ENCODE assay signal across 8 cellular contexts in genomic region chr3:157436583-157437300, GRCh38. TPM values are rescaled to one million over a fixed set of nuclear protein-coding genes. Genes with fewer than 3 reads are reported as not detected.
DNase-seq lines count a peak whose midpoint lies in the region; ATAC-seq and TF ChIP-seq lines count a peak whose summit lies in the region.

TSS of gene PTX3 (plus strand) at chr3:157436850. CDS start at chr3:157436934, 84 bp downstream.

- H3K27ac ChIP-seq in transverse colon, result peak within 1 kb of the TSS; percentile 32 to 71 (median 58)

- WGBS in transverse colon (ENCODE audit: low coverage in 1 of 2), 2 donors, result 16 to 25% methylated on average over 8 to 17 of the region's 17 CpGs

- H3K9me3 Mint-ChIP-seq in activated CD4-positive, alpha-beta T cell treated with anti-CD3 and anti-CD28 coated beads, Interleukin-2, amount 10 ng/mL, durations not matched to agents 7 days and 5 days, result no peaks in the 10 kb centered on the region

- peak; percentile 14 for TF ChIP-seq POLR2A in transverse colon (IDR thresholded peaks at IDR 0.05)

- peaks cover 54% of the 10 kb centered on the region for H3K27me3 Mint-ChIP-seq in activated CD4-positive, alpha-beta T cell treated with anti-CD3 and anti-CD28 coated beads, Interleukin-2, amount 10 ng/mL, durations not matched to agents 7 days and 5 days

- POLR2A ChIA-PET in activated CD4-positive, alpha-beta T cell treated with anti-CD3 and anti-CD28 coated beads, Interleukin-2, amount 10 ng/mL, durations not matched to agents 7 days and 5 days (lab: Charles Lee), result interaction anchor here (0.6 kb wide), 1 partner anchor 197 kb away, joined by 4 read pairs; no protein-coding TSS in a partner anchor

- CTCF ChIA-PET in activated CD4-positive, alpha-beta T cell treated with anti-CD3 and anti-CD28 coated beads, Interleukin-2, amount 10 ng/mL, durations not matched to agents 7 days and 5 days (lab: Charles Lee), result no interaction called here

- no peaks in the 10 kb centered on the region for H3K36me3 ChIP-seq in transverse colon

- no peak for TF ChIP-seq CTCF in transverse colon (IDR thresholded peaks at IDR 0.05)

- H3K4me1 Mint-ChIP-seq in activated CD4-positive, alpha-beta T cell treated with anti-CD3 and anti-CD28 coated beads, Interleukin-2, amount 10 ng/mL, durations not matched to agents 7 days and 5 days, result peaks cover 11% of the 10 kb centered on the region

- TF ChIP-seq EP300 in transverse colon (IDR thresholded peaks at IDR 0.05; ENCODE audit: low read depth), result no peak

- in situ Hi-C loops in endometrial microvascular endothelial cells (cut with HindIII; ENCODE audit: inconsistent ontology term, low pct_unique_long_range_greater_than_20kb, low sequenced_read_pairs) (loop anchor here (10.0 kb wide), 1 partner anchor 58 kb away; no protein-coding TSS in a partner anchor), transverse colon (cut with MboI; ENCODE audit: low pct_ligation_motif_present in 1 of 4, low pct_unique_long_range_greater_than_20kb in 1 of 4, low sequenced_read_pairs in 3 of 4) (no loop called here)

- H3K9me3 ChIP-seq in mononuclear cell (ENCODE audit: low read depth, low read length) (no peaks in the 10 kb centered on the region), transverse colon (no peaks in the 10 kb centered on the region)

- H3K27me3 ChIP-seq in mononuclear cell (ENCODE audit: insufficient read depth, low read length) (peaks cover 16% of the 10 kb centered on the region), transverse colon (peaks cover 37% of the 10 kb centered on the region)

- H3K27ac Mint-ChIP-seq in activated CD4-positive, alpha-beta T cell treated with anti-CD3 and anti-CD28 coated beads, Interleukin-2, amount 10 ng/mL, durations not matched to agents 7 days and 5 days, result no peak within 1 kb of the TSS

- H3K4me1 ChIP-seq in mononuclear cell (ENCODE audit: insufficient read depth, low read length) (peaks cover 21% of the 10 kb centered on the region), transverse colon (peaks cover 0 to 13% (median 3%) of the 10 kb centered on the region in 4 donors)

- no peak for ATAC-seq in GM18502 (IDR thresholded peaks at IDR 0.05; ENCODE audit: poor library complexity, unreplicated experiment)

- H3K4me3 Mint-ChIP-seq in activated CD4-positive, alpha-beta T cell treated with anti-CD3 and anti-CD28 coated beads, Interleukin-2, amount 10 ng/mL, durations not matched to agents 7 days and 5 days, result peak within 1 kb of the TSS; percentile 47

- intact Hi-C loops in transverse colon (cut with DNase I; ENCODE audit: low total_unique reads), result no loop called here

- DNase-seq in activated CD4-positive, alpha-beta T cell treated with anti-CD3 and anti-CD28 coated beads, Interleukin-2, amount 10 ng/mL, durations not matched to agents 7 days and 5 days, result no peak
- no peak for DNase-seq in activated CD4-positive, alpha-beta T cell treated with anti-CD3 and anti-CD28 coated beads, Interleukin-2, amount 50 U/mL, for 4 hours
- DNase-seq in SIG-M5 treated with dmso at 0.1 percent for 504 hours (lab: John Stamatoyannopoulos, UW; ENCODE audit: unreplicated experiment), result peak; percentile 82
- no peak for DNase-seq in transverse colon
- no peak for DNase-seq in stimulated activated naive CD4-positive, alpha-beta T cell treated with Interleukin-2 at 50 U/mL for 16 hours (lab: John Stamatoyannopoulos, UW)

- H3K36me3 Mint-ChIP-seq in activated CD4-positive, alpha-beta T cell treated with anti-CD3 and anti-CD28 coated beads, Interleukin-2, amount 10 ng/mL, durations not matched to agents 7 days and 5 days (ENCODE audit: low read depth), result no peaks in the 10 kb centered on the region

- H3K4me3 ChIP-seq in mononuclear cell (ENCODE audit: low read length) (peak within 1 kb of the TSS; percentile 44), transverse colon (peak within 1 kb of the TSS; percentile 20 to 62 (median 38))

RNA-seq across cellular contexts. Expression of gene PTX3, which starts in this region (rescaled TPM):
- total RNA-seq in activated CD4-positive, alpha-beta T cell treated with anti-CD3 and anti-CD28 coated beads, Interleukin-2, amount 10 ng/mL, durations not matched to agents 7 days and 5 days, result under 1 TPM in 1 of 2 experiments, not detected in 1; 0.40 TPM
- 446 TPM for total RNA-seq in endometrial microvascular endothelial cells (ENCODE audit: inconsistent ontology term)
- 39.7 TPM for total RNA-seq in mononuclear cell
- total RNA-seq in transverse colon, result 10 to 100 TPM in 1 of 4 donors, 1 to 10 TPM in 3; 1.8 to 26.2 (median 3.7) TPM

Comparison
In these comparisons a context has a peak if more than half of its experiments do, and no peak if none do; other contexts are left out.
1. RNA of gene PTX3 (total RNA-seq): 446 TPM in endometrial microvascular endothelial cells (single experiment); 39.7 TPM in mononuclear cell (single experiment), 1.8 to 26.2 TPM in transverse colon and 0.40 TPM in activated CD4-positive, alpha-beta T cell treated with anti-CD3 and anti-CD28 coated beads, Interleukin-2, amount 10 ng/mL, durations not matched to agents 7 days and 5 days; every median in the first group is over 10 times any median in the second.